ENCODE assay signal across 26 cellular contexts in the genomic region with DNA sequence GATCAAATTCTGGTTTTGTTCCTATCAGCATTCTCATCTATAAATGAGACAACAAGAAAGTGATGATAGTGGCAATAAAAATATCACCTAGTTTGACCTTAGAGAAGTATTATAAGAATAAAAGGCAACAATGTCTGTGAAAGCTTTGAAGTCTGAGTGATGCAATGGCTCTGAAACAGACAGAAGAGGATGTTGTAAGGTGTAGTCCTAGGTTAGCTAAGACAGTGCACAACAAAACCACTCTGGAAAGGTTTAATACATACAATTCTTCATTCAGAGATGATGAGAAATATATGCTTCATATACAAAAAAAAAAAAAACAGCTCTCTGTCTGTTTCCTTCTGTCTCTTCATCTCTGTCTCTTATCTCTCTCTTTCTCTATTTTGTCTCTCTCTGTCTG.
"Had no signal": no experiment of that assay in that cellular context is flagged by ENCODE, and none has a peak within 500 bp of the region (broad histone marks: within the 10 kb centered on the region; RNA-seq: fewer than 3 reads in every experiment).

No MANE protein-coding gene starts in this region.

- H3K9me3 Mint-ChIP-seq: effector memory CD8-positive, alpha-beta T cell; naive thymus-derived CD4-positive, alpha-beta T cell had no signal

- H3K4me3 ChIP-seq: colonic mucosa, esophagus squamous epithelium, gastrocnemius medialis, heart right ventricle, left lung, lower lobe of right lung had no signal

- FAIRE-seq: endometrium, islet of Langerhans, keratinocyte had no signal

- H3K9me3 ChIP-seq: colonic mucosa, esophagus squamous epithelium, gastrocnemius medialis, left lung, lower lobe of right lung had no signal

- H3K4me1 Mint-ChIP-seq: naive thymus-derived CD4-positive, alpha-beta T cell had no signal

- DNase-seq: colonic mucosa; cortex of kidney; effector CD8-positive, alpha-beta T cell; effector memory CD8-positive, alpha-beta T cell; endodermal cell; erythroblast; esophagus squamous epithelium; foreskin fibroblast; foreskin melanocyte; gastrocnemius medialis; glutamatergic neuron; head of caudate nucleus; heart right ventricle; hippocampal formation; left cardiac atrium; left lung; left ventricle myocardium superior; lower lobe of right lung; mesenchymal stem cell; midbrain; naive thymus-derived CD4-positive, alpha-beta T cell had no signal

- H3K27ac ChIP-seq: colonic mucosa, epithelial cell of prostate, esophagus squamous epithelium, gastrocnemius medialis, heart right ventricle, left lung, lower lobe of right lung had no signal

- H3K36me3 ChIP-seq: colonic mucosa, esophagus squamous epithelium, gastrocnemius medialis, heart right ventricle, left lung, lower lobe of right lung had no signal

- H3K27me3 Mint-ChIP-seq: dendritic cell treated with granulocyte-macrophage colony-stimulating factor and Interleukin-4, amounts not matched to agents 40 ng/mL and 50 ng/mL, for 4 days; effector memory CD8-positive, alpha-beta T cell; naive thymus-derived CD4-positive, alpha-beta T cell had no signal

- H3K4me3 Mint-ChIP-seq: dendritic cell treated with granulocyte-macrophage colony-stimulating factor and Interleukin-4, amounts not matched to agents 40 ng/mL and 50 ng/mL, for 4 days; effector memory CD8-positive, alpha-beta T cell; endodermal cell; naive thymus-derived CD4-positive, alpha-beta T cell had no signal

- H3K27me3 ChIP-seq: colonic mucosa, esophagus squamous epithelium, gastrocnemius medialis, heart right ventricle, left lung had no signal

- H3K36me3 Mint-ChIP-seq: naive thymus-derived CD4-positive, alpha-beta T cell had no signal

- H3K27ac Mint-ChIP-seq: dendritic cell treated with granulocyte-macrophage colony-stimulating factor and Interleukin-4, amounts not matched to agents 40 ng/mL and 50 ng/mL, for 4 days; effector memory CD8-positive, alpha-beta T cell; endodermal cell; naive thymus-derived CD4-positive, alpha-beta T cell had no signal
